In genomic region chr19:6287269-6287885, GRCh38 we compare ENCODE assay signal across 20 cellular contexts. TPM values are rescaled to one million over a fixed set of nuclear protein-coding genes. Genes with fewer than 3 reads are reported as not detected.
"Had no signal": no experiment of that assay in that cellular context is flagged by ENCODE, and none has a peak within 500 bp of the region (broad histone marks: within the 10 kb centered on the region; RNA-seq: fewer than 3 reads in every experiment).

No MANE protein-coding gene starts in this region.

- H3K27ac ChIP-seq: adrenal gland, cardiac muscle cell, esophagus squamous epithelium, heart right ventricle, left ventricle myocardium inferior, parathyroid adenoma, sigmoid colon, thoracic aorta, upper lobe of right lung had no signal

- H3K27me3 Mint-ChIP-seq: activated CD4-positive, alpha-beta memory T cell treated with anti-CD3 and anti-CD28 coated beads for 36 hours; activated naive CD4-positive, alpha-beta T cell treated with anti-CD3 and anti-CD28 coated beads, Interleukin-2, amount 50 U/mL, for 24 hours; activated T-cell treated with anti-CD3 and anti-CD28 coated beads, Interleukin-2, amount 50 U/mL, for 24 hours; effector memory CD8-positive, alpha-beta T cell; memory B cell; stimulated activated memory B cell treated with anti-CD40 and anti-IgM and Interleukin-4, amounts not matched to agents 10 μg/mL and 1 μg/mL and 100 μg/mL, for 72 hours had no signal

- H3K36me3 Mint-ChIP-seq: stimulated activated memory B cell treated with anti-CD40 and anti-IgM and Interleukin-4, amounts not matched to agents 10 μg/mL and 1 μg/mL and 100 μg/mL, for 72 hours had no signal

- H3K9ac ChIP-seq: parathyroid adenoma had no signal

- DNase-seq: activated CD4-positive, alpha-beta memory T cell treated with anti-CD3 and anti-CD28 coated beads for 36 hours; activated T-cell treated with anti-CD3 and anti-CD28 coated beads, Interleukin-2, amount 50 U/mL, for 24 hours; adrenal gland; dermis blood vessel endothelial cell; effector memory CD8-positive, alpha-beta T cell; esophagus squamous epithelium; heart right ventricle; left ventricle myocardium inferior; naive thymus-derived CD8-positive, alpha-beta T cell; sigmoid colon; stimulated activated CD4-positive, alpha-beta T cell treated with anti-CD3 and anti-CD28 coated beads, Interleukin-4, amount 100 ng/mL, for 4 hours; upper lobe of right lung had no signal

- H3K36me3 ChIP-seq: adrenal gland, cardiac muscle cell, esophagus squamous epithelium, heart right ventricle, sigmoid colon, thoracic aorta, upper lobe of right lung had no signal

- H3K9me3 Mint-ChIP-seq: activated naive CD4-positive, alpha-beta T cell treated with anti-CD3 and anti-CD28 coated beads, Interleukin-2, amount 50 U/mL, for 24 hours had no signal

- H3K4me1 ChIP-seq: adrenal gland, esophagus squamous epithelium, heart right ventricle, left ventricle myocardium inferior, parathyroid adenoma, sigmoid colon, upper lobe of right lung had no signal

- H3K27ac Mint-ChIP-seq: activated CD4-positive, alpha-beta memory T cell treated with anti-CD3 and anti-CD28 coated beads for 36 hours; activated naive CD4-positive, alpha-beta T cell treated with anti-CD3 and anti-CD28 coated beads, Interleukin-2, amount 50 U/mL, for 24 hours; activated T-cell treated with anti-CD3 and anti-CD28 coated beads, Interleukin-2, amount 50 U/mL, for 24 hours; effector memory CD8-positive, alpha-beta T cell; memory B cell; naive thymus-derived CD8-positive, alpha-beta T cell; stimulated activated memory B cell treated with anti-CD40 and anti-IgM and Interleukin-4, amounts not matched to agents 10 μg/mL and 1 μg/mL and 100 μg/mL, for 72 hours had no signal

- H3K79me2 ChIP-seq: parathyroid adenoma had no signal

- ATAC-seq: effector memory CD8-positive, alpha-beta T cell; heart right ventricle; naive thymus-derived CD8-positive, alpha-beta T cell; stimulated activated memory B cell treated with anti-CD40 and anti-IgM and Interleukin-4, amounts not matched to agents 10 μg/mL and 1 μg/mL and 100 μg/mL, for 72 hours; upper lobe of right lung had no signal

- H3K4me1 Mint-ChIP-seq: activated naive CD4-positive, alpha-beta T cell treated with anti-CD3 and anti-CD28 coated beads, Interleukin-2, amount 50 U/mL, for 24 hours; memory B cell; naive thymus-derived CD8-positive, alpha-beta T cell; stimulated activated memory B cell treated with anti-CD40 and anti-IgM and Interleukin-4, amounts not matched to agents 10 μg/mL and 1 μg/mL and 100 μg/mL, for 72 hours had no signal

- H3K4me3 ChIP-seq: adrenal gland, cardiac muscle cell, heart right ventricle, left ventricle myocardium inferior, sigmoid colon, thoracic aorta, upper lobe of right lung had no signal

- H3K27me3 ChIP-seq: adrenal gland, cardiac muscle cell, esophagus squamous epithelium, heart right ventricle, sigmoid colon, upper lobe of right lung had no signal

- H3K4me3 Mint-ChIP-seq: activated CD4-positive, alpha-beta memory T cell treated with anti-CD3 and anti-CD28 coated beads for 36 hours; activated naive CD4-positive, alpha-beta T cell treated with anti-CD3 and anti-CD28 coated beads, Interleukin-2, amount 50 U/mL, for 24 hours; activated T-cell treated with anti-CD3 and anti-CD28 coated beads, Interleukin-2, amount 50 U/mL, for 24 hours; effector memory CD8-positive, alpha-beta T cell; memory B cell; naive thymus-derived CD8-positive, alpha-beta T cell; stimulated activated memory B cell treated with anti-CD40 and anti-IgM and Interleukin-4, amounts not matched to agents 10 μg/mL and 1 μg/mL and 100 μg/mL, for 72 hours had no signal

- H2AFZ ChIP-seq: parathyroid adenoma had no signal

RNA-seq across cellular contexts. Expression of gene ACER1, which starts 46.0 kb away (rescaled TPM):
- total RNA-seq: adrenal gland, cardiac muscle cell, chondrocyte, dermis blood vessel endothelial cell, heart right ventricle, kidney epithelial cell, left ventricle myocardium inferior, sigmoid colon, thoracic aorta, upper lobe of right lung had no signal
- polyA plus RNA-seq: cardiac muscle cell, heart right ventricle had no signal
